Comparison of ENCODE assay signal across 1 cellular context in the genomic region with DNA sequence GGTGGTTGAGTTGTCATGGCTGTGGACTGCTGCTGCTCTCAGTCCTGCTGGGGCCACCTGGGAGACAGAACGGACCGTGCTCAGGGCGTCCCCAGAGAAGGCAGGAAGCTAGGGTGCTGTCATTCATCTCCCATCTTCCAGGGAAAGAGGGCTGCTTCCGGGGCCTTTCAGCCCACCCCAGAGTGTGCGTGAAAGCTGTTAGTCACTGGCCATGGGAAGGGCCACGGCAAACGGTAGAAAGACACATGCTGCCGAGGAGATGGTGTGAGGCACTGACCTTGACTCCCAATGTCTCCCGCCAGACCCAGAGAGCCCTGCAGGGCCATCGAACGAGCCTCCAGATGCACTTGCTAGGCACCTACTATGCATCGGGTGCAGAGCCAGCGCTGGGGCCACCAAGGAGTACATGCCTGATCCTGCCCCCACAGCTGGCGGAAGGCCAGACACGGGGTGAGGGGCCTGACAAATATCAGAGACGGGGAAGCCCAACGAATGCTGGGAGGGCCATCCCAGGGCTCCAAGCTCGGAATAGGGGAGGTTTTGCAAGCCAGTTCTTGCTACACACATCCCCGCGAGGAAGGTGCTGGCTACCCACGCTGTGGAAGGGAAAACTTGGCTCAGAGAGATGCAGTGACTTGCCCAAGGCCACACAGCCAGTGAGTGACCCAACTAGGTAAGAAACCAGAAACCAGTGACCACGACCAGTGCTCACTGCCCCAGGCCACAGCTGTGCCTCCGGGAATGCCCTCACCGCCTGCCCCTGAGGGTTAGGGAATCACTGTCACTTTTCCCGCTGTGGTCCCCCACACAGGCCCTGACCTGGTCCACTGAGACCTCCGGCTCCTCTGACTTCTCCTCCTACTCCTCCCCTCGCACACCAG.
TF ChIP-seq lines count a peak whose summit lies in the region.

No MANE protein-coding gene starts in this region.

TF ChIP-seq in H1, 55 proteins besides CTCF, POLR2A, EP300 and RAD21:
- no peak for TF ChIP-seq BACH1 (IDR thresholded peaks at IDR 0.05; ENCODE audit: low read length)
- no peak for TF ChIP-seq SIRT6 (IDR thresholded peaks at IDR 0.05; ENCODE audit: low read length)
- no peak for TF ChIP-seq KDM1A (IDR thresholded peaks at IDR 0.05; ENCODE audit: borderline replicate concordance, low read length)
- TF ChIP-seq, protein P1, sequence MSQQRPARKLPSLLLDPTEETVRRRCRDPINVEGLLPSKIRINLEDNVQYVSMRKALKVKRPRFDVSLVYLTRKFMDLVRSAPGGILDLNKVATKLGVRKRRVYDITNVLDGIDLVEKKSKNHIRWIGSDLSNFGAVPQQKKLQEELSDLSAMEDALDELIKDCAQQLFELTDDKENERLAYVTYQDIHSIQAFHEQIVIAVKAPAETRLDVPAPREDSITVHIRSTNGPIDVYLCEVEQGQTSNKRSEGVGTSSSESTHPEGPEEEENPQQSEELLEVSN (IDR thresholded peaks at IDR 0.05) = 0 out of 2 replicates have a peak, but pooled peaks have one; percentile 20
- no peak for TF ChIP-seq GTF2F1 (IDR thresholded peaks at IDR 0.05; ENCODE audit: borderline replicate concordance, low read depth, low read length)
- TF ChIP-seq JUN (IDR thresholded peaks at IDR 0.05; ENCODE audit: low read depth, low read length) = no peak
- TF ChIP-seq JUND (IDR thresholded peaks at IDR 0.05; ENCODE audit: low read length) = no peak
- TF ChIP-seq SAP30 (IDR thresholded peaks at IDR 0.05; ENCODE audit: insufficient read depth, insufficient replicate concordance, low read length) = no peak
